In the genomic region with DNA sequence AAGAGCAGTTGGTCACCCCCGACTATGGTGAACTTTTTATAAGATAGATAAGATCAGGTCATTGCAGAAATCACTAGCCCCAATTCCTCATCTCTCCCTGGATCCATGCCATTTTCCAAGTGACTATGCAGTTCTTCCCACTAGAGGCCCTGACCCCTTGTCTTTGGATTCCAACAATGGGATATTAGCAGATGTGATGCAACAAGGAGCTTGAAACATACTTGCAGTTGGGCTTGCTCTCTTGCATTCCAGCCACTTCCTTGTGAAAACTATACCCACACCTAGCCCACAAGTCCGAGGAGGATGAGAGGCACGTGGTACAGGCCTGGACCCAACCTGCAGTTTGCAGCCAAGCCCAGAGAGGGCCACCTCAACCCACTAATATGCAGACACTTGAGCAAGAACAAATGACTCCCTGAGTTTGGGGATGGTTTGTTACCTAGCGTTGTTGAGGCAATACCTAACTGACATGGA, we compare ENCODE assay signal across 3 cellular contexts.
TF ChIP-seq lines count a peak whose summit lies in the region.

No MANE protein-coding gene starts in this region.

TF ChIP-seq in HCT116, 20 proteins besides CTCF, POLR2A, EP300 and RAD21:
- TF ChIP-seq MAX (IDR thresholded peaks at IDR 0.05) (no peak), POLR2AphosphoS5 (IDR thresholded peaks at IDR 0.05; ENCODE audit: low read depth, low read length) (no peak), REST (IDR thresholded peaks at IDR 0.05; ENCODE audit: low read depth) (no peak), YY1 (IDR thresholded peaks at IDR 0.05; ENCODE audit: extremely low read depth, insufficient replicate concordance, low read depth, low read length) (no peak), SP1 (IDR thresholded peaks at IDR 0.05; ENCODE audit: low read depth) (no peak), ELF1 (IDR thresholded peaks at IDR 0.05; ENCODE audit: borderline replicate concordance, low read depth) (no peak)

TF ChIP-seq in GM12878, 131 proteins besides CTCF, POLR2A, EP300 and RAD21:
- TF ChIP-seq NR2F1 (conservative IDR thresholded peaks at IDR 0.05) (no peak), NR2C1 (IDR thresholded peaks at IDR 0.05) (no peak), EED (IDR thresholded peaks at IDR 0.05; ENCODE audit: low read depth) (no peak), ZZZ3 (IDR thresholded peaks at IDR 0.05; ENCODE audit: control insufficient read depth, insufficient read length, low read depth) (no peak), SIX5 (IDR thresholded peaks at IDR 0.05; ENCODE audit: low read depth, low read length, severe bottlenecking) (no peak), IKZF2 (IDR thresholded peaks at IDR 0.05) (no peak), LARP7 (IDR thresholded peaks at IDR 0.05) (no peak), MAX (IDR thresholded peaks at IDR 0.05; ENCODE audit: low read depth, low read length) (no peak)
- TF ChIP-seq, protein P1, sequence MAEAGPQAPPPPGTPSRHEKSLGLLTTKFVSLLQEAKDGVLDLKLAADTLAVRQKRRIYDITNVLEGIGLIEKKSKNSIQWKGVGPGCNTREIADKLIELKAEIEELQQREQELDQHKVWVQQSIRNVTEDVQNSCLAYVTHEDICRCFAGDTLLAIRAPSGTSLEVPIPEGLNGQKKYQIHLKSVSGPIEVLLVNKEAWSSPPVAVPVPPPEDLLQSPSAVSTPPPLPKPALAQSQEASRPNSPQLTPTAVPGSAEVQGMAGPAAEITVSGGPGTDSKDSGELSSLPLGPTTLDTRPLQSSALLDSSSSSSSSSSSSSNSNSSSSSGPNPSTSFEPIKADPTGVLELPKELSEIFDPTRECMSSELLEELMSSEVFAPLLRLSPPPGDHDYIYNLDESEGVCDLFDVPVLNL (IDR thresholded peaks at IDR 0.05; ENCODE audit: low read depth, low read length), result no peak
- TF ChIP-seq, protein P2, sequence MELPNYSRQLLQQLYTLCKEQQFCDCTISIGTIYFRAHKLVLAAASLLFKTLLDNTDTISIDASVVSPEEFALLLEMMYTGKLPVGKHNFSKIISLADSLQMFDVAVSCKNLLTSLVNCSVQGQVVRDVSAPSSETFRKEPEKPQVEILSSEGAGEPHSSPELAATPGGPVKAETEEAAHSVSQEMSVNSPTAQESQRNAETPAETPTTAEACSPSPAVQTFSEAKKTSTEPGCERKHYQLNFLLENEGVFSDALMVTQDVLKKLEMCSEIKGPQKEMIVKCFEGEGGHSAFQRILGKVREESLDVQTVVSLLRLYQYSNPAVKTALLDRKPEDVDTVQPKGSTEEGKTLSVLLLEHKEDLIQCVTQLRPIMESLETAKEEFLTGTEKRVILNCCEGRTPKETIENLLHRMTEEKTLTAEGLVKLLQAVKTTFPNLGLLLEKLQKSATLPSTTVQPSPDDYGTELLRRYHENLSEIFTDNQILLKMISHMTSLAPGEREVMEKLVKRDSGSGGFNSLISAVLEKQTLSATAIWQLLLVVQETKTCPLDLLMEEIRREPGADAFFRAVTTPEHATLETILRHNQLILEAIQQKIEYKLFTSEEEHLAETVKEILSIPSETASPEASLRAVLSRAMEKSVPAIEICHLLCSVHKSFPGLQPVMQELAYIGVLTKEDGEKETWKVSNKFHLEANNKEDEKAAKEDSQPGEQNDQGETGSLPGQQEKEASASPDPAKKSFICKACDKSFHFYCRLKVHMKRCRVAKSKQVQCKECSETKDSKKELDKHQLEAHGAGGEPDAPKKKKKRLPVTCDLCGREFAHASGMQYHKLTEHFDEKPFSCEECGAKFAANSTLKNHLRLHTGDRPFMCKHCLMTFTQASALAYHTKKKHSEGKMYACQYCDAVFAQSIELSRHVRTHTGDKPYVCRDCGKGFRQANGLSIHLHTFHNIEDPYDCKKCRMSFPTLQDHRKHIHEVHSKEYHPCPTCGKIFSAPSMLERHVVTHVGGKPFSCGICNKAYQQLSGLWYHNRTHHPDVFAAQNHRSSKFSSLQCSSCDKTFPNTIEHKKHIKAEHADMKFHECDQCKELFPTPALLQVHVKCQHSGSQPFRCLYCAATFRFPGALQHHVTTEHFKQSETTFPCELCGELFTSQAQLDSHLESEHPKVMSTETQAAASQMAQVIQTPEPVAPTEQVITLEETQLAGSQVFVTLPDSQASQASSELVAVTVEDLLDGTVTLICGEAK (IDR thresholded peaks at IDR 0.05; ENCODE audit: borderline replicate concordance), result no peak

TF ChIP-seq in HepG2, 621 proteins besides CTCF, POLR2A, EP300 and RAD21:
- TF ChIP-seq SMC3 (IDR thresholded peaks at IDR 0.05; ENCODE audit: low read length) (peak; percentile 41; the same call in 1 of the 2 replicates), ZBTB21 (CRISPR knock-in tag; IDR thresholded peaks at IDR 0.05) (no peak), TMF1 (CRISPR knock-in tag; IDR thresholded peaks at IDR 0.05; ENCODE audit: low read depth) (no peak), STAG1 (CRISPR knock-in tag; IDR thresholded peaks at IDR 0.05) (peak; percentile 71), MTF2 (CRISPR knock-in tag; IDR thresholded peaks at IDR 0.05; ENCODE audit: borderline replicate concordance) (no peak), ZZZ3 (CRISPR knock-in tag; IDR thresholded peaks at IDR 0.05; ENCODE audit: borderline replicate concordance) (no peak), RBAK (CRISPR knock-in tag; IDR thresholded peaks at IDR 0.05) (peak; percentile 74; the same call in 1 of the 2 replicates), ARNT2 (CRISPR knock-in tag; IDR thresholded peaks at IDR 0.05; ENCODE audit: low read depth) (no peak), TBX3 (IDR thresholded peaks at IDR 0.05; ENCODE audit: borderline replicate concordance) (no peak), ATF5 (CRISPR knock-in tag; IDR thresholded peaks at IDR 0.05; ENCODE audit: low read depth) (no peak), ZMYM3 (CRISPR knock-in tag; IDR thresholded peaks at IDR 0.05) (no peak), ZSCAN12 (CRISPR knock-in tag; IDR thresholded peaks at IDR 0.05) (no peak), MEIS1 (CRISPR knock-in tag; IDR thresholded peaks at IDR 0.05; ENCODE audit: borderline replicate concordance) (no peak), ZNF513 (CRISPR knock-in tag; conservative IDR thresholded peaks at IDR 0.05) (no peak), ATM (IDR thresholded peaks at IDR 0.05; ENCODE audit: borderline replicate concordance) (no peak), KLF6 (CRISPR knock-in tag; IDR thresholded peaks at IDR 0.05) (no peak), PCBP2 (optimal IDR thresholded peaks at IDR 0.05; ENCODE audit: low read depth, low read length, poor library complexity, severe bottlenecking) (no peak), ZNF441 (CRISPR knock-in tag; IDR thresholded peaks at IDR 0.05; ENCODE audit: borderline replicate concordance) (no peak)
